In genomic region chr20:23320317-23320716, GRCh38 we compare ENCODE assay signal across 10 cellular contexts. TPM values are rescaled to one million over a fixed set of nuclear protein-coding genes. Genes with fewer than 3 reads are reported as not detected.
A peak's percentile ranks its signal among the peaks of the same experiment; 100 is the strongest.
DNase-seq lines count a peak whose midpoint lies in the region; ATAC-seq and TF ChIP-seq lines count a peak whose summit lies in the region.
"Had no signal": no experiment of that assay in that cellular context is flagged by ENCODE, and none has a peak within 500 bp of the region (broad histone marks: within the 10 kb centered on the region; RNA-seq: fewer than 3 reads in every experiment).

No MANE protein-coding gene starts in this region.

- no peaks in the 10 kb centered on the region for H3K4me1 Mint-ChIP-seq in CD14-positive monocyte

- ATAC-seq in GM21360 (IDR thresholded peaks at IDR 0.05; ENCODE audit: unreplicated experiment): no peak

- no peaks in the 10 kb centered on the region for H3K36me3 Mint-ChIP-seq in CD14-positive monocyte

- intact Hi-C loops in CD14-positive monocyte (cut with micrococcal nuclease): no loop called here

- H3K9me3 Mint-ChIP-seq in CD14-positive monocyte: peaks cover 0 to 8% (median 0%) of the 10 kb centered on the region in 7 donors

- H3K9ac ChIP-seq in adipocyte (ENCODE audit: low read length): no peak overlapping the region
- no peak overlapping the region for H3K9ac ChIP-seq in liver (ENCODE audit: low read depth in 1 of 2, low read length in 2 of 2)

- H3K4me1 ChIP-seq in adipocyte (ENCODE audit: control insufficient read depth, insufficient read depth, low read length) (peaks cover 7% of the 10 kb centered on the region), liver (ENCODE audit: control insufficient read depth in 4 of 4, insufficient read depth in 4 of 4, low read length in 3 of 4) (no peaks in the 10 kb centered on the region)
- H3K4me1 ChIP-seq: colonic mucosa had no signal

- H3K27me3 Mint-ChIP-seq in CD14-positive monocyte (ENCODE audit: low read depth in 3 of 3): peaks cover 3 to 4% (median 4%) of the 10 kb centered on the region in 3 donors

- H3K4me3 Mint-ChIP-seq in CD14-positive monocyte: no peak overlapping the region

- H3K27ac Mint-ChIP-seq in CD14-positive monocyte: no peak overlapping the region

- DNase-seq in CD14-positive monocyte (ENCODE audit: low spot score) (no peak), HuH-7 (ENCODE audit: low spot score) (peak; percentile 62), adipocyte (ENCODE audit: low read depth) (peak; percentile 30), NCI-H446 (lab: John Stamatoyannopoulos, UW) (no peak), amniotic stem cell (lab: John Stamatoyannopoulos, UW) (no peak)
- no peak for DNase-seq in stimulated activated CD4-positive, alpha-beta T cell treated with anti-CD3 and anti-CD28 coated beads, Interleukin-15, amount 100 ng/mL, for 24 hours
- DNase-seq: colonic mucosa, NCI-H2029 had no signal

- H3K9me3 ChIP-seq in adipocyte (ENCODE audit: control insufficient read depth, low read length) (no peaks in the 10 kb centered on the region), liver (ENCODE audit: control insufficient read depth in 4 of 4, low read length in 3 of 4) (no peaks in the 10 kb centered on the region)
- H3K9me3 ChIP-seq: colonic mucosa had no signal

- H3K27me3 ChIP-seq in adipocyte (replicated peaks; ENCODE audit: control insufficient read depth, insufficient read depth, low read length) (peaks cover 6% of the 10 kb centered on the region), liver (ENCODE audit: control insufficient read depth in 4 of 4, insufficient read depth in 4 of 4, low read length in 3 of 4) (peaks cover 0 to 3% (median 0%) of the 10 kb centered on the region in 4 donors)
- H3K27me3 ChIP-seq: colonic mucosa had no signal

- H3K36me3 ChIP-seq in adipocyte (ENCODE audit: control insufficient read depth, insufficient read depth, low read length, severe bottlenecking) (no peaks in the 10 kb centered on the region), liver (ENCODE audit: control insufficient read depth in 4 of 4, insufficient read depth in 3 of 4, low read depth in 1 of 4, low read length in 3 of 4) (no peaks in the 10 kb centered on the region)
- H3K36me3 ChIP-seq: colonic mucosa had no signal

- peak in 1 of 2 donors; percentile 37 for TF ChIP-seq RAD21 in liver (IDR thresholded peaks at IDR 0.05)

- peak; percentile 68 for TF ChIP-seq CTCF in CD14-positive monocyte (IDR thresholded peaks at IDR 0.05)
- TF ChIP-seq CTCF in liver (IDR thresholded peaks at IDR 0.05; ENCODE audit: low read depth, low read length, missing input control): peak; percentile 7

- 80% methylated on average over 8 of the region's 8 CpGs for WGBS in liver

- H3K27ac ChIP-seq in liver (ENCODE audit: low read depth in 1 of 2, low read length in 2 of 2): no peak overlapping the region
- H3K27ac ChIP-seq: colonic mucosa had no signal

- H3K4me3 ChIP-seq in adipocyte (ENCODE audit: low read length) (no peak overlapping the region), liver (ENCODE audit: low read depth in 1 of 3, low read length in 3 of 3) (no peak overlapping the region)
- H3K4me3 ChIP-seq: colonic mucosa had no signal

TF ChIP-seq in liver, 16 proteins besides CTCF, POLR2A, EP300 and RAD21:
- TF ChIP-seq MAX (IDR thresholded peaks at IDR 0.05) (no peak), HNF4G (IDR thresholded peaks at IDR 0.05) (no peak), JUND (IDR thresholded peaks at IDR 0.05) (no peak), FOXA2 (IDR thresholded peaks at IDR 0.05) (no peak), EGR1 (IDR thresholded peaks at IDR 0.05; ENCODE audit: low read depth in 2 of 2) (no peak), REST (IDR thresholded peaks at IDR 0.05) (no peak), YY1 (IDR thresholded peaks at IDR 0.05) (no peak), RXRA (IDR thresholded peaks at IDR 0.05) (no peak), GABPA (IDR thresholded peaks at IDR 0.05 in 1 of 2, conservative IDR thresholded peaks at IDR 0.05 in 1 of 2) (no peak), HNF4A (conservative IDR thresholded peaks at IDR 0.05) (no peak), TAF1 (conservative IDR thresholded peaks at IDR 0.05) (no peak), SP1 (IDR thresholded peaks at IDR 0.05) (no peak)
TF ChIP-seq in liver: peak in this region for 0.

RNA-seq across cellular contexts. Expression of gene NXT1, which starts 30.3 kb away (rescaled TPM):
- polyA plus RNA-seq in CD14-positive monocyte (10 to 100 TPM; 37.8 to 39.4 TPM), liver (1 to 10 TPM; 5.7 to 8.1 TPM)
- total RNA-seq in liver: 1 to 10 TPM; 9.5 to 9.6 TPM

RNA-seq across cellular contexts. Expression of gene GZF1, which starts 41.7 kb away (rescaled TPM):
- polyA plus RNA-seq in CD14-positive monocyte: 1 to 10 TPM; 5.5 to 7.0 TPM
- 10 to 100 TPM in 1 of 2 donors, 1 to 10 TPM in 1; 5.6 to 11.0 TPM for total RNA-seq in liver
- polyA plus RNA-seq in liver: 1 to 10 TPM; 1.6 to 4.5 TPM

Comparison
In these comparisons a context has a peak if more than half of its experiments do, and no peak if none do; other contexts are left out.
1. DNase-seq: peak in HuH-7 (single experiment) and adipocyte (single experiment); none in CD14-positive monocyte (single experiment), NCI-H446 (0 of 2), amniotic stem cell (single experiment) and stimulated activated CD4-positive, alpha-beta T cell treated with anti-CD3 and anti-CD28 coated beads, Interleukin-15, amount 100 ng/mL, for 24 hours (single experiment).
2. RNA of gene NXT1, which starts 30.3 kb away (polyA plus RNA-seq): 37.8 to 39.4 TPM in CD14-positive monocyte; 5.7 to 8.1 TPM in liver; every median in the first group is over 4 times any median in the second.